In the genomic region with DNA sequence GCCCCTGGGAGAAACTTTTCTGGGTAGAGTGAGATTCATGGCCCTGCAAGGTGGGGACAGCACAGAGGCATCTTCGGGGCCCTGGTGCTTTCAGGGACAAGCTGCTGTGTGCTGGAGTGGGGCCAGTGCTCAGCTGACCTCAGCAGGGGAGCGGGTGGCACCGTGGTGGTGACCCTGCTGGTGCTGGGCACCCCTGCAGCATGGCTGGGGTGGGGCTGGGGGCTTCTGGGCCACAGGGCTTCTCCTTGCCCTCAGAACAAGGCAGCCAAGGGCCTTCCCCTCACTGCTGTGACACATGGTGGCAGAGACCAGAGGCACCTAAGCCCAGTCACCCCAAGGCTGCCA, we compare ENCODE assay signal across 1 cellular context.
TF ChIP-seq lines count a peak whose summit lies in the region.

No MANE protein-coding gene starts in this region.

TF ChIP-seq in endothelial cell of umbilical vein, 7 proteins besides CTCF, POLR2A, EP300 and RAD21:
- no peak for TF ChIP-seq MYC (IDR thresholded peaks at IDR 0.05; ENCODE audit: low read depth, low read length)
- TF ChIP-seq, protein P1, sequence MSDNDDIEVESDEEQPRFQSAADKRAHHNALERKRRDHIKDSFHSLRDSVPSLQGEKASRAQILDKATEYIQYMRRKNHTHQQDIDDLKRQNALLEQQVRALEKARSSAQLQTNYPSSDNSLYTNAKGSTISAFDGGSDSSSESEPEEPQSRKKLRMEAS (IDR thresholded peaks at IDR 0.05; ENCODE audit: insufficient read depth, insufficient read length) = no peak
- TF ChIP-seq FOS (IDR thresholded peaks at IDR 0.05; ENCODE audit: borderline replicate concordance, insufficient read depth, low read length) = no peak
- no peak for TF ChIP-seq GATA2 (IDR thresholded peaks at IDR 0.05; ENCODE audit: insufficient read depth, insufficient read length, low read depth, low read length)
- TF ChIP-seq POLR2AphosphoS5 (IDR thresholded peaks at IDR 0.05; ENCODE audit: insufficient read depth, low read depth, low read length) = no peak
- no peak for TF ChIP-seq EZH2 (IDR thresholded peaks at IDR 0.05; ENCODE audit: borderline replicate concordance, low read depth, low read length, severe bottlenecking)
- TF ChIP-seq JUN (IDR thresholded peaks at IDR 0.05; ENCODE audit: borderline replicate concordance, insufficient read depth, insufficient read length, low read depth) = no peak
